1 cellular context compared by ENCODE assay signal in the genomic region with DNA sequence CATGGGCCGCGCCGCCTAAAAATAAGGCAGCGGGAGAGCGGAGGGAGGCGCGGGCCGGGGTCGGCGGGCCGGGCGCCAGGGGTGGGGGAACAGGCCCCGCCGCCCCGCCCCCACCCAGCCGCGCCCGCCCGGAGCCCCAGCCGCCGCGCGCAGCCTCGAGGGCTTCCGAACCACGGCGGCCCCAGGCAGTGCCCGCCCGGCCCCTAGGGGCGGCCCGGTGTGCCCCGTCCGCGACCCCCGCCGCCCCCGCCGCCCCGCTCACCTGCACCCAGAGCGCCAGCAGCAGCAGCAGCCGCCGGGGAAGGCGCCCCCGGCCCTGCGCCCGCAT.
TF ChIP-seq lines count a peak whose summit lies in the region.

No MANE protein-coding gene starts in this region.

TF ChIP-seq in GM23338, 12 proteins besides CTCF, POLR2A, EP300 and RAD21 (continued from another document):
- TF ChIP-seq JUNB (IDR thresholded peaks at IDR 0.05; ENCODE audit: unreplicated experiment) = no peak
- no peak for TF ChIP-seq EZH2phosphoT487 (IDR thresholded peaks at IDR 0.05; ENCODE audit: unreplicated experiment)
- TF ChIP-seq, protein P1, sequence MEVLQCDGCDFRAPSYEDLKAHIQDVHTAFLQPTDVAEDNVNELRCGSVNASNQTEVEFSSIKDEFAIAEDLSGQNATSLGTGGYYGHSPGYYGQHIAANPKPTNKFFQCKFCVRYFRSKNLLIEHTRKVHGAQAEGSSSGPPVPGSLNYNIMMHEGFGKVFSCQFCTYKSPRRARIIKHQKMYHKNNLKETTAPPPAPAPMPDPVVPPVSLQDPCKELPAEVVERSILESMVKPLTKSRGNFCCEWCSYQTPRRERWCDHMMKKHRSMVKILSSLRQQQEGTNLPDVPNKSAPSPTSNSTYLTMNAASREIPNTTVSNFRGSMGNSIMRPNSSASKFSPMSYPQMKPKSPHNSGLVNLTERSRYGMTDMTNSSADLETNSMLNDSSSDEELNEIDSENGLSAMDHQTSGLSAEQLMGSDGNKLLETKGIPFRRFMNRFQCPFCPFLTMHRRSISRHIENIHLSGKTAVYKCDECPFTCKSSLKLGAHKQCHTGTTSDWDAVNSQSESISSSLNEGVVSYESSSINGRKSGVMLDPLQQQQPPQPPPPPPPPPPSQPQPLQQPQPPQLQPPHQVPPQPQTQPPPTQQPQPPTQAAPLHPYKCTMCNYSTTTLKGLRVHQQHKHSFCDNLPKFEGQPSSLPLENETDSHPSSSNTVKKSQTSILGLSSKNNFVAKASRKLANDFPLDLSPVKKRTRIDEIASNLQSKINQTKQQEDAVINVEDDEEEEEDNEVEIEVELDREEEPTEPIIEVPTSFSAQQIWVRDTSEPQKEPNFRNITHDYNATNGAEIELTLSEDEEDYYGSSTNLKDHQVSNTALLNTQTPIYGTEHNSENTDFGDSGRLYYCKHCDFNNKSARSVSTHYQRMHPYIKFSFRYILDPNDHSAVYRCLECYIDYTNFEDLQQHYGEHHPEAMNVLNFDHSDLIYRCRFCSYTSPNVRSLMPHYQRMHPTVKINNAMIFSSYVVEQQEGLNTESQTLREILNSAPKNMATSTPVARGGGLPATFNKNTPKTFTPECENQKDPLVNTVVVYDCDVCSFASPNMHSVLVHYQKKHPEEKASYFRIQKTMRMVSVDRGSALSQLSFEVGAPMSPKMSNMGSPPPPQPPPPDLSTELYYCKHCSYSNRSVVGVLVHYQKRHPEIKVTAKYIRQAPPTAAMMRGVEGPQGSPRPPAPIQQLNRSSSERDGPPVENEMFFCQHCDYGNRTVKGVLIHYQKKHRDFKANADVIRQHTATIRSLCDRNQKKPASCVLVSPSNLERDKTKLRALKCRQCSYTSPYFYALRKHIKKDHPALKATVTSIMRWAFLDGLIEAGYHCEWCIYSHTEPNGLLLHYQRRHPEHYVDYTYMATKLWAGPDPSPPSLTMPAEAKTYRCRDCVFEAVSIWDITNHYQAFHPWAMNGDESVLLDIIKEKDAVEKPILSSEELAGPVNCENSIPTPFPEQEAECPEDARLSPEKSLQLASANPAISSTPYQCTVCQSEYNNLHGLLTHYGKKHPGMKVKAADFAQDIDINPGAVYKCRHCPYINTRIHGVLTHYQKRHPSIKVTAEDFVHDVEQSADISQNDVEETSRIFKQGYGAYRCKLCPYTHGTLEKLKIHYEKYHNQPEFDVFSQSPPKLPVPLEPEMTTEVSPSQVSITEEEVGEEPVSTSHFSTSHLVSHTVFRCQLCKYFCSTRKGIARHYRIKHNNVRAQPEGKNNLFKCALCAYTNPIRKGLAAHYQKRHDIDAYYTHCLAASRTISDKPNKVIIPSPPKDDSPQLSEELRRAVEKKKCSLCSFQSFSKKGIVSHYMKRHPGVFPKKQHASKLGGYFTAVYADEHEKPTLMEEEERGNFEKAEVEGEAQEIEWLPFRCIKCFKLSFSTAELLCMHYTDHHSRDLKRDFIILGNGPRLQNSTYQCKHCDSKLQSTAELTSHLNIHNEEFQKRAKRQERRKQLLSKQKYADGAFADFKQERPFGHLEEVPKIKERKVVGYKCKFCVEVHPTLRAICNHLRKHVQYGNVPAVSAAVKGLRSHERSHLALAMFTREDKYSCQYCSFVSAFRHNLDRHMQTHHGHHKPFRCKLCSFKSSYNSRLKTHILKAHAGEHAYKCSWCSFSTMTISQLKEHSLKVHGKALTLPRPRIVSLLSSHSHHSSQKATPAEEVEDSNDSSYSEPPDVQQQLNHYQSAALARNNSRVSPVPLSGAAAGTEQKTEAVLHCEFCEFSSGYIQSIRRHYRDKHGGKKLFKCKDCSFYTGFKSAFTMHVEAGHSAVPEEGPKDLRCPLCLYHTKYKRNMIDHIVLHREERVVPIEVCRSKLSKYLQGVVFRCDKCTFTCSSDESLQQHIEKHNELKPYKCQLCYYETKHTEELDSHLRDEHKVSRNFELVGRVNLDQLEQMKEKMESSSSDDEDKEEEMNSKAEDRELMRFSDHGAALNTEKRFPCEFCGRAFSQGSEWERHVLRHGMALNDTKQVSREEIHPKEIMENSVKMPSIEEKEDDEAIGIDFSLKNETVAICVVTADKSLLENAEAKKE (CRISPR knock-in tag; IDR thresholded peaks at IDR 0.05) = no peak
- TF ChIP-seq NANOG (IDR thresholded peaks at IDR 0.05; ENCODE audit: borderline replicate concordance) = no peak
